ENCODE assay signal across 8 cellular contexts in genomic region chr5:131394128-131394527, GRCh38.
A peak's percentile ranks its signal among the peaks of the same experiment; 100 is the strongest.
DNase-seq lines count a peak whose midpoint lies in the region; ATAC-seq lines count a peak whose summit lies in the region.

No MANE protein-coding gene starts in this region.

- DNase-seq in activated CD4-positive, CD25-positive, alpha-beta regulatory T cell (lab: John Stamatoyannopoulos, UW) = no peak
- DNase-seq in activated naive CD4-positive, alpha-beta T cell treated with anti-CD3 and anti-CD28 coated beads, Interleukin-2, amount 50 U/mL, for 72 hours (ENCODE audit: low spot score in 2 of 2) = no peak
- DNase-seq in mucosa of gallbladder (ENCODE audit: low spot score) (peak; percentile 32), NCI-H2196 (lab: John Stamatoyannopoulos, UW; ENCODE audit: unreplicated experiment) (no peak), amygdala (lab: John Stamatoyannopoulos, UW) (no peak), midbrain (lab: John Stamatoyannopoulos, UW) (no peak)

- H3K9me3 Mint-ChIP-seq in activated naive CD4-positive, alpha-beta T cell treated with anti-CD3 and anti-CD28 coated beads, Interleukin-2, amount 50 U/mL, for 72 hours = no peaks in the 10 kb centered on the region

- H3K36me3 Mint-ChIP-seq in activated naive CD4-positive, alpha-beta T cell treated with anti-CD3 and anti-CD28 coated beads, Interleukin-2, amount 50 U/mL, for 72 hours = peaks cover 36 to 85% of the 10 kb centered on the region in 2 donors

- peak overlapping the region; percentile 95 to 97 for H3K27ac Mint-ChIP-seq in activated naive CD4-positive, alpha-beta T cell treated with anti-CD3 and anti-CD28 coated beads, Interleukin-2, amount 50 U/mL, for 72 hours

- peak; percentile 69 to 75 for ATAC-seq in activated CD4-positive, CD25-positive, alpha-beta regulatory T cell treated with anti-CD3 and anti-CD28 coated beads, Interleukin-2, amount 50 U/mL, for 24 hours
- ATAC-seq in HG03039 (IDR thresholded peaks at IDR 0.05; ENCODE audit: unreplicated experiment) = peak; percentile 47
- ATAC-seq in activated naive CD4-positive, alpha-beta T cell treated with anti-CD3 and anti-CD28 coated beads, Interleukin-2, amount 50 U/mL, for 72 hours = peak; percentile 69 to 84
